ENCODE assay signal across 20 cellular contexts in the genomic region with DNA sequence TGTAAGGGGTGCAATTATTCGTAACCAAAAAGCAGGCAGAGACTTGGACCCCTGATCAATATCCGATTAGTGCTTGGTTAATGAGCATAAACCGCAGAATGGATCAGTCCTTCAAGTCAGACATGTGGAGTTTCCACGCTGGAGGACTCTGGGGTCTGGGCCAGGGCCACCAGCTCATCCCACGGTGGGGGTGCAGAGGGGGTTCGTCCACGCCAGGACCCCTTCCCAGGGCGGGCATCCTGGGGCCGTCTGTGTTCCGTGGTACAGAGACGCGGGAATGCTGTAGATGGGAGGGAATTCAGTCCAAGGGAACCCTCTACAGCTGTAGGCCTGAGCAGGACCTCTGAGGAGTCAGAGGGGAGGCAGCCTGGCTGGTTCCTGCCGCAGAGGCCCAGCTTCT.
DNase-seq lines count a peak whose midpoint lies in the region; ATAC-seq, FAIRE-seq and TF ChIP-seq lines count a peak whose summit lies in the region.
"Had no signal": no experiment of that assay in that cellular context is flagged by ENCODE, and none has a peak within 500 bp of the region (broad histone marks: within the 10 kb centered on the region; RNA-seq: fewer than 3 reads in every experiment).

No MANE protein-coding gene starts in this region.

- DNase-seq in Right ventricle myocardium inferior (ENCODE audit: missing footprints) (peak; percentile 50), right atrium auricular region (ENCODE audit: low spot score) (no peak), right cardiac atrium (peak; percentile 3 to 43 (median 25)), cardiac septum (ENCODE audit: low spot score) (no peak), urothelium cell line (ENCODE audit: low spot score) (no peak), NCI-H510A (lab: John Stamatoyannopoulos, UW) (no peak)
- DNase-seq: AML-193; Caco-2; Calu3; CD4-positive, alpha-beta T cell; CD8-positive, alpha-beta T cell; DMS79 treated with DMSO at 0.1 percent for 48 hours; GF-D8 had no signal

- no peaks in the 10 kb centered on the region for H3K4me1 ChIP-seq in right atrium auricular region
- H3K4me1 ChIP-seq in right cardiac atrium (ENCODE audit: control insufficient read depth, insufficient read depth, low read length) = no peaks in the 10 kb centered on the region
- H3K4me1 ChIP-seq: A549, Caco-2 had no signal

- intact Hi-C loops in Right ventricle myocardium inferior (cut with DNase I) = no loop called here
- intact Hi-C loops in right cardiac atrium (cut with DNase I) = no loop called here
- intact Hi-C loops in cardiac septum (cut with DNase I) = no loop called here

- H3K9me3 ChIP-seq in right atrium auricular region (peaks cover 0 to 7% of the 10 kb centered on the region in 2 donors), right cardiac atrium (ENCODE audit: control insufficient read depth, low read length) (no peaks in the 10 kb centered on the region)

- H3K27me3 ChIP-seq in right atrium auricular region (no peaks in the 10 kb centered on the region), right cardiac atrium (ENCODE audit: control insufficient read depth, insufficient read depth) (no peaks in the 10 kb centered on the region)

- 81% methylated on average over 13 of the region's 13 CpGs for WGBS in right cardiac atrium

- H3K27ac ChIP-seq in right atrium auricular region (no peak overlapping the region), right cardiac atrium (ENCODE audit: low read length) (no peak overlapping the region)
- H3K27ac ChIP-seq: 22Rv1; A549; BLaER1 treated with 17β-estradiol and CSF1 and Interleukin-3, amounts not matched to agents 10 nM and 100 nM; C4-2B had no signal

- TF ChIP-seq CTCF in right atrium auricular region (IDR thresholded peaks at IDR 0.05) = no peak

- no peak overlapping the region for H3K4me3 ChIP-seq in right atrium auricular region
- no peak overlapping the region for H3K4me3 ChIP-seq in right cardiac atrium (ENCODE audit: low read length)
- H3K4me3 ChIP-seq: A549; BLaER1 treated with 17β-estradiol and CSF1 and Interleukin-3, amounts not matched to agents 10 nM and 100 nM had no signal

- ATAC-seq in Right ventricle myocardium inferior (no peak), right cardiac atrium (no peak)
- ATAC-seq: A549; CD8-positive, alpha-beta T cell had no signal

- FAIRE-seq in urothelium cell line (lab: Jason Lieb, UNC) = peak; percentile 30
- FAIRE-seq: A549, D721Med, G401.6, GM12891 had no signal

- no peaks in the 10 kb centered on the region for H3K36me3 ChIP-seq in right atrium auricular region
- H3K36me3 ChIP-seq: BLaER1 treated with 17β-estradiol and CSF1 and Interleukin-3, amounts not matched to agents 10 nM and 100 nM had no signal

Comparison
In these comparisons a context has a peak if more than half of its experiments do, and no peak if none do; other contexts are left out.
1. DNase-seq: peak in Right ventricle myocardium inferior (single experiment) and right cardiac atrium (3 of 3); none in right atrium auricular region (single experiment), cardiac septum (single experiment), urothelium cell line (single experiment) and NCI-H510A (single experiment).